Comparison of ENCODE assay signal across 8 cellular contexts in the genomic region with DNA sequence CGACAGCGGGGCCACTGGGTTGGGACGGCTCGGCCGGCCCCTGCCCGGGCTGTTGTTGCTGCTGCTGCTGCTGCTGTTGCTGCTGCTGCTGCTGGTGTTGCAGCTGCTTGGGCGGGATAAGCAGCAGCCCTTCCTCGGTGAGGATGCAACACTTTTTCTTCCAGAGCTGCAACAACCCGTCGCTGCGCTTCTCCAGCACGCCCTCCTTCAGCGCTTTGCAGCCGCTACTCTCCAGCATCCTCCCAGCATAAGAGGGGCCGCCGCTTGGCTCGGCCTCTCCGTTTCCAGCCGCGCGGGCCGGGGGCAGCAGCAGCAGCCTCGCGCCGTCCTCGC. TPM values are rescaled to one million over a fixed set of nuclear protein-coding genes. Genes with fewer than 3 reads are reported as not detected.
A peak's percentile ranks its signal among the peaks of the same experiment; 100 is the strongest.
DNase-seq lines count a peak whose midpoint lies in the region; ATAC-seq, FAIRE-seq and TF ChIP-seq lines count a peak whose summit lies in the region.

No MANE protein-coding gene starts in this region.

- TF ChIP-seq POLR2A in gastroesophageal sphincter (IDR thresholded peaks at IDR 0.05), result no peak

- no peaks in the 10 kb centered on the region for H3K27me3 Mint-ChIP-seq in Calu3 (ENCODE audit: unreplicated experiment)
- no peaks in the 10 kb centered on the region for H3K27me3 Mint-ChIP-seq in T-helper 17 cell

- peak; percentile 7 for ATAC-seq in HG02571 (IDR thresholded peaks at IDR 0.05; ENCODE audit: unreplicated experiment)
- peak; percentile 6 for ATAC-seq in T-helper 17 cell
- peak; percentile 20 for ATAC-seq in gastroesophageal sphincter

- peaks cover 83% of the 10 kb centered on the region for H3K36me3 Mint-ChIP-seq in Calu3 (ENCODE audit: insufficient read depth, unreplicated experiment)
- H3K36me3 Mint-ChIP-seq in T-helper 17 cell (ENCODE audit: low read depth), result no peaks in the 10 kb centered on the region

- H3K4me1 ChIP-seq in gastroesophageal sphincter (peaks cover 0 to 27% (median 0%) of the 10 kb centered on the region in 3 donors), skeletal muscle satellite cell (ENCODE audit: control insufficient read depth, insufficient read depth, low read length) (peaks cover 44% of the 10 kb centered on the region)

- H3K4me2 ChIP-seq in skeletal muscle satellite cell (ENCODE audit: low read length), result peak overlapping the region; percentile 82

- H3K9me3 ChIP-seq in T-helper 17 cell (ENCODE audit: control insufficient read depth, low read length, poor library complexity, severe bottlenecking), result no peaks in the 10 kb centered on the region
- H3K9me3 ChIP-seq in gastroesophageal sphincter, result no peaks in the 10 kb centered on the region
- no peaks in the 10 kb centered on the region for H3K9me3 ChIP-seq in skeletal muscle satellite cell (replicated peaks; ENCODE audit: low read length)

- no peak for TF ChIP-seq EP300 in gastroesophageal sphincter (IDR thresholded peaks at IDR 0.05)

- H3K4me3 ChIP-seq in gastroesophageal sphincter (peak overlapping the region; percentile 76 to 78), skeletal muscle satellite cell (ENCODE audit: low read length) (peak overlapping the region; percentile 98)

- CTCF ChIA-PET in Calu3 (lab: Charles Lee), result interaction anchor here (1.0 to 2.7 kb wide), 14 partner anchors 11 to 520 kb away, joined by 3 to 17 read pairs (median 5); partner anchors contain the start of gene KRR1

- H3K9me3 Mint-ChIP-seq in Calu3 (ENCODE audit: low read depth, unreplicated experiment), result no peaks in the 10 kb centered on the region

- no peak for TF ChIP-seq CTCF in Calu3 (IDR thresholded peaks at IDR 0.05; ENCODE audit: unreplicated experiment)
- TF ChIP-seq CTCF in gastroesophageal sphincter (IDR thresholded peaks at IDR 0.05), result no peak
- no peak for TF ChIP-seq CTCF in D721Med (IDR thresholded peaks at IDR 0.05; ENCODE audit: insufficient read depth, missing control alignments)

- no peaks in the 10 kb centered on the region for H3K36me3 ChIP-seq in gastroesophageal sphincter
- peaks cover 43% of the 10 kb centered on the region for H3K36me3 ChIP-seq in skeletal muscle satellite cell (ENCODE audit: insufficient read depth, low read length)

- peak overlapping the region; percentile 98 for H3K27ac Mint-ChIP-seq in Calu3 (ENCODE audit: unreplicated experiment)
- peak overlapping the region; percentile 98 for H3K27ac Mint-ChIP-seq in T-helper 17 cell

- no peak for FAIRE-seq in D721Med (lab: Jason Lieb, UNC)

- H3K27me3 ChIP-seq in gastroesophageal sphincter (no peaks in the 10 kb centered on the region), skeletal muscle satellite cell (ENCODE audit: control insufficient read depth, insufficient read depth, low read length) (no peaks in the 10 kb centered on the region)

- H3K9ac ChIP-seq in skeletal muscle satellite cell (ENCODE audit: low read depth, low read length), result peak overlapping the region; percentile 99

- DNase-seq in Calu3, result no peak
- no peak for DNase-seq in T-helper 17 cell
- DNase-seq in activated effector memory CD4-positive, alpha-beta T cell treated with anti-CD3 and anti-CD28 coated beads, Interleukin-2, amount 50 U/mL, for 16 hours, result no peak
- no peak for DNase-seq in NCI-H226
- DNase-seq in D721Med (ENCODE audit: insufficient read length, low spot score), result no peak

- H3K4me3 Mint-ChIP-seq in Calu3 (ENCODE audit: low read depth, unreplicated experiment), result peak overlapping the region; percentile 86
- peak overlapping the region; percentile 94 for H3K4me3 Mint-ChIP-seq in T-helper 17 cell

- peak overlapping the region; percentile 9 to 96 (median 96) for H3K27ac ChIP-seq in gastroesophageal sphincter

- WGBS in gastroesophageal sphincter (ENCODE audit: low coverage in 1 of 2), 2 donors, result no CpG with 5 or more reads among the region's 26 CpGs

- BruUV-seq in Calu3 (replicated peaks; lab: Mats Ljungman, UMichigan), result no TSS peak

- intact Hi-C loops in Calu3 (cut with micrococcal nuclease; ENCODE audit: unreplicated experiment), result loop anchor here (2.0 kb wide), 1 partner anchor 204 kb away; no protein-coding TSS in a partner anchor

- H3K4me1 Mint-ChIP-seq in Calu3 (ENCODE audit: low read depth, unreplicated experiment), result peaks cover 41% of the 10 kb centered on the region
- H3K4me1 Mint-ChIP-seq in T-helper 17 cell, result peaks cover 25% of the 10 kb centered on the region

RNA-seq across cellular contexts. Expression of gene PHLDA1, which starts 0.5 kb away (rescaled TPM):
- total RNA-seq in Calu3 (2022), result 143 and 151 TPM in 2 replicates
- total RNA-seq in T-helper 17 cell, result 10 to 100 TPM; 22.2 to 23.6 TPM
- 10 to 100 TPM in 1 of 4 donors, 1 to 10 TPM in 3; 4.4 to 14.4 (median 7.6) TPM for total RNA-seq in gastroesophageal sphincter
- total RNA-seq in skeletal muscle satellite cell (2012; rRNA removed), result 57.2 and 119 TPM in 2 replicates

RNA-seq across cellular contexts. Expression of gene NAP1L1, which starts 53.4 kb away (rescaled TPM):
- total RNA-seq in Calu3 (2022) (394 and 467 TPM in 2 replicates), T-helper 17 cell (100 to 1,000 TPM; 672 to 731 TPM), gastroesophageal sphincter (100 to 1,000 TPM; 329 to 486 (median 395) TPM)
- total RNA-seq in skeletal muscle satellite cell (2012; rRNA removed), result 151 and 210 TPM in 2 replicates
